Comparison of ENCODE assay signal across 1 cellular context in genomic region chr4:56981795-56982201, GRCh38.
TF ChIP-seq lines count a peak whose summit lies in the region.

No MANE protein-coding gene starts in this region.

TF ChIP-seq in K562, 482 proteins besides CTCF, POLR2A, EP300 and RAD21 (continues in another document):
- no peak for TF ChIP-seq ZNF41 (CRISPR knock-in tag; conservative IDR thresholded peaks at IDR 0.05)
- peak; percentile 19; the same call in 1 of the 2 replicates for TF ChIP-seq TAL1 (IDR thresholded peaks at IDR 0.05)
- no peak for TF ChIP-seq RBM14 (IDR thresholded peaks at IDR 0.05; ENCODE audit: borderline replicate concordance, insufficient read depth, low read depth, low read length)
- TF ChIP-seq HEY1 (CRISPR knock-in tag; IDR thresholded peaks at IDR 0.05; ENCODE audit: borderline replicate concordance) = no peak
- TF ChIP-seq ATF7 (IDR thresholded peaks at IDR 0.05) = peak; percentile 90
- TF ChIP-seq, protein P1, sequence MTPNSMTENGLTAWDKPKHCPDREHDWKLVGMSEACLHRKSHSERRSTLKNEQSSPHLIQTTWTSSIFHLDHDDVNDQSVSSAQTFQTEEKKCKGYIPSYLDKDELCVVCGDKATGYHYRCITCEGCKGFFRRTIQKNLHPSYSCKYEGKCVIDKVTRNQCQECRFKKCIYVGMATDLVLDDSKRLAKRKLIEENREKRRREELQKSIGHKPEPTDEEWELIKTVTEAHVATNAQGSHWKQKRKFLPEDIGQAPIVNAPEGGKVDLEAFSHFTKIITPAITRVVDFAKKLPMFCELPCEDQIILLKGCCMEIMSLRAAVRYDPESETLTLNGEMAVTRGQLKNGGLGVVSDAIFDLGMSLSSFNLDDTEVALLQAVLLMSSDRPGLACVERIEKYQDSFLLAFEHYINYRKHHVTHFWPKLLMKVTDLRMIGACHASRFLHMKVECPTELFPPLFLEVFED (CRISPR knock-in tag; conservative IDR thresholded peaks at IDR 0.05) = no peak
- TF ChIP-seq ARID1B (IDR thresholded peaks at IDR 0.05) = peak; percentile 80
- peak; percentile 92 for TF ChIP-seq MEIS2 (IDR thresholded peaks at IDR 0.05; ENCODE audit: partially characterized antibody)
- TF ChIP-seq, protein P2, sequence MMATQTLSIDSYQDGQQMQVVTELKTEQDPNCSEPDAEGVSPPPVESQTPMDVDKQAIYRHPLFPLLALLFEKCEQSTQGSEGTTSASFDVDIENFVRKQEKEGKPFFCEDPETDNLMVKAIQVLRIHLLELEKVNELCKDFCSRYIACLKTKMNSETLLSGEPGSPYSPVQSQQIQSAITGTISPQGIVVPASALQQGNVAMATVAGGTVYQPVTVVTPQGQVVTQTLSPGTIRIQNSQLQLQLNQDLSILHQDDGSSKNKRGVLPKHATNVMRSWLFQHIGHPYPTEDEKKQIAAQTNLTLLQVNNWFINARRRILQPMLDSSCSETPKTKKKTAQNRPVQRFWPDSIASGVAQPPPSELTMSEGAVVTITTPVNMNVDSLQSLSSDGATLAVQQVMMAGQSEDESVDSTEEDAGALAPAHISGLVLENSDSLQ (IDR thresholded peaks at IDR 0.05) = peak; percentile 91
- peak; percentile 83 for TF ChIP-seq JUN (IDR thresholded peaks at IDR 0.05; ENCODE audit: borderline replicate concordance, low read depth, low read length)
- no peak for TF ChIP-seq JUN (CRISPR knock-in tag; IDR thresholded peaks at IDR 0.05; ENCODE audit: borderline replicate concordance)
- TF ChIP-seq HIVEP1 (CRISPR knock-in tag; IDR thresholded peaks at IDR 0.05) = no peak
- no peak for TF ChIP-seq SRF (CRISPR knock-in tag; IDR thresholded peaks at IDR 0.05)
- TF ChIP-seq HDAC1 (IDR thresholded peaks at IDR 0.05) = peak in 1 of 2 experiments; percentile 53; a peak in 1 of 4 replicates
- peak; percentile 59 to 71 for TF ChIP-seq KDM1A (IDR thresholded peaks at IDR 0.05)
- TF ChIP-seq NFIC (IDR thresholded peaks at IDR 0.05) = no peak
- TF ChIP-seq NBN (IDR thresholded peaks at IDR 0.05; ENCODE audit: low read depth) = peak; percentile 58; the same call in 1 of the 2 replicates
- TF ChIP-seq SMARCA5 (IDR thresholded peaks at IDR 0.05) = no peak
- TF ChIP-seq SMARCE1 (IDR thresholded peaks at IDR 0.05) = peak; percentile 68
- peak; percentile 64 for TF ChIP-seq ETV1 (tag; conservative IDR thresholded peaks at IDR 0.05; ENCODE audit: low read depth)
- TF ChIP-seq ATF1 (CRISPR knock-in tag; IDR thresholded peaks at IDR 0.05) = no peak
- TF ChIP-seq ATF1 (tag; IDR thresholded peaks at IDR 0.05) = 0 out of 2 replicates have a peak, but pooled peaks have one; percentile 26
- TF ChIP-seq ELF1 (tag; IDR thresholded peaks at IDR 0.05) = peak; percentile 52
- TF ChIP-seq, protein P3, sequence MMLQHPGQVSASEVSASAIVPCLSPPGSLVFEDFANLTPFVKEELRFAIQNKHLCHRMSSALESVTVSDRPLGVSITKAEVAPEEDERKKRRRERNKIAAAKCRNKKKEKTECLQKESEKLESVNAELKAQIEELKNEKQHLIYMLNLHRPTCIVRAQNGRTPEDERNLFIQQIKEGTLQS (IDR thresholded peaks at IDR 0.05) = peak; percentile 92
- TF ChIP-seq, protein P3 (CRISPR knock-in tag; conservative IDR thresholded peaks at IDR 0.05) = no peak
- TF ChIP-seq, protein P4, sequence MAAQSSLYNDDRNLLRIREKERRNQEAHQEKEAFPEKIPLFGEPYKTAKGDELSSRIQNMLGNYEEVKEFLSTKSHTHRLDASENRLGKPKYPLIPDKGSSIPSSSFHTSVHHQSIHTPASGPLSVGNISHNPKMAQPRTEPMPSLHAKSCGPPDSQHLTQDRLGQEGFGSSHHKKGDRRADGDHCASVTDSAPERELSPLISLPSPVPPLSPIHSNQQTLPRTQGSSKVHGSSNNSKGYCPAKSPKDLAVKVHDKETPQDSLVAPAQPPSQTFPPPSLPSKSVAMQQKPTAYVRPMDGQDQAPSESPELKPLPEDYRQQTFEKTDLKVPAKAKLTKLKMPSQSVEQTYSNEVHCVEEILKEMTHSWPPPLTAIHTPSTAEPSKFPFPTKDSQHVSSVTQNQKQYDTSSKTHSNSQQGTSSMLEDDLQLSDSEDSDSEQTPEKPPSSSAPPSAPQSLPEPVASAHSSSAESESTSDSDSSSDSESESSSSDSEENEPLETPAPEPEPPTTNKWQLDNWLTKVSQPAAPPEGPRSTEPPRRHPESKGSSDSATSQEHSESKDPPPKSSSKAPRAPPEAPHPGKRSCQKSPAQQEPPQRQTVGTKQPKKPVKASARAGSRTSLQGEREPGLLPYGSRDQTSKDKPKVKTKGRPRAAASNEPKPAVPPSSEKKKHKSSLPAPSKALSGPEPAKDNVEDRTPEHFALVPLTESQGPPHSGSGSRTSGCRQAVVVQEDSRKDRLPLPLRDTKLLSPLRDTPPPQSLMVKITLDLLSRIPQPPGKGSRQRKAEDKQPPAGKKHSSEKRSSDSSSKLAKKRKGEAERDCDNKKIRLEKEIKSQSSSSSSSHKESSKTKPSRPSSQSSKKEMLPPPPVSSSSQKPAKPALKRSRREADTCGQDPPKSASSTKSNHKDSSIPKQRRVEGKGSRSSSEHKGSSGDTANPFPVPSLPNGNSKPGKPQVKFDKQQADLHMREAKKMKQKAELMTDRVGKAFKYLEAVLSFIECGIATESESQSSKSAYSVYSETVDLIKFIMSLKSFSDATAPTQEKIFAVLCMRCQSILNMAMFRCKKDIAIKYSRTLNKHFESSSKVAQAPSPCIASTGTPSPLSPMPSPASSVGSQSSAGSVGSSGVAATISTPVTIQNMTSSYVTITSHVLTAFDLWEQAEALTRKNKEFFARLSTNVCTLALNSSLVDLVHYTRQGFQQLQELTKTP (IDR thresholded peaks at IDR 0.05; ENCODE audit: low read depth in 1 of 2, partially characterized antibody in 2 of 2) = peak in 1 of 2 experiments; percentile 34
- TF ChIP-seq CBFA2T3 (IDR thresholded peaks at IDR 0.05) = peak; percentile 59
- TF ChIP-seq RHOXF2B (CRISPR knock-in tag; conservative IDR thresholded peaks at IDR 0.05) = no peak
- TF ChIP-seq TEAD4 (IDR thresholded peaks at IDR 0.05; ENCODE audit: low read length) = peak; percentile 73
- no peak for TF ChIP-seq TEAD4 (CRISPR knock-in tag; IDR thresholded peaks at IDR 0.05; ENCODE audit: borderline replicate concordance)
- no peak for TF ChIP-seq NFYB (IDR thresholded peaks at IDR 0.05; ENCODE audit: extremely low read depth, insufficient read length)
- TF ChIP-seq DACH1 (IDR thresholded peaks at IDR 0.05; ENCODE audit: partially characterized antibody) = no peak
- peak in 1 of 2 experiments; percentile 45; a peak in 1 of 4 replicates for TF ChIP-seq RCOR1 (IDR thresholded peaks at IDR 0.05; ENCODE audit: borderline replicate concordance in 1 of 2, low read depth in 2 of 2, low read length in 2 of 2)
- peak; percentile 58 for TF ChIP-seq HDAC3 (IDR thresholded peaks at IDR 0.05; ENCODE audit: borderline replicate concordance, partially characterized antibody)
- no peak for TF ChIP-seq KDM4B (IDR thresholded peaks at IDR 0.05; ENCODE audit: borderline replicate concordance in 2 of 2, low read depth in 1 of 2)
- TF ChIP-seq MYBL2 (IDR thresholded peaks at IDR 0.05; ENCODE audit: low read depth) = peak; percentile 74
- no peak for TF ChIP-seq MYBL2 (CRISPR knock-in tag; IDR thresholded peaks at IDR 0.05; ENCODE audit: borderline replicate concordance)
- TF ChIP-seq HNRNPH1 (optimal IDR thresholded peaks at IDR 0.05; ENCODE audit: low read depth, low read length) = no peak
- TF ChIP-seq E2F3 (CRISPR knock-in tag; IDR thresholded peaks at IDR 0.05) = no peak
- 0 out of 2 replicates have a peak, but pooled peaks have one; percentile 12 for TF ChIP-seq MYC (IDR thresholded peaks at IDR 0.05; ENCODE audit: low read depth, low read length)
- no peak for TF ChIP-seq MYC (CRISPR knock-in tag; IDR thresholded peaks at IDR 0.05; ENCODE audit: borderline replicate concordance, low read depth)
- no peak for TF ChIP-seq DMBX1 (CRISPR knock-in tag; IDR thresholded peaks at IDR 0.05; ENCODE audit: borderline replicate concordance)
- 0 out of 4 replicates have a peak, but pooled peaks of 1 of the 2 experiments have one; percentile 27 for TF ChIP-seq TRIM24 (IDR thresholded peaks at IDR 0.05)
- TF ChIP-seq FOSL1 (tag; conservative IDR thresholded peaks at IDR 0.05) = peak; percentile 55
- no peak for TF ChIP-seq ARID3A (IDR thresholded peaks at IDR 0.05; ENCODE audit: borderline replicate concordance, low read depth, low read length)
- peak; percentile 19; the same call in 1 of the 2 replicates for TF ChIP-seq NCOA1 (IDR thresholded peaks at IDR 0.05; ENCODE audit: low read depth)
- TF ChIP-seq NRF1 (conservative IDR thresholded peaks at IDR 0.05 in 1 of 2, IDR thresholded peaks at IDR 0.05 in 1 of 2) = no peak
- TF ChIP-seq TCF3 (CRISPR knock-in tag; IDR thresholded peaks at IDR 0.05) = no peak
- no peak for TF ChIP-seq COPS2 (conservative IDR thresholded peaks at IDR 0.05)
- TF ChIP-seq ZNF589 (CRISPR knock-in tag; IDR thresholded peaks at IDR 0.05; ENCODE audit: low read depth) = no peak
- TF ChIP-seq ZNF830 (CRISPR knock-in tag; IDR thresholded peaks at IDR 0.05) = no peak
- TF ChIP-seq ZNF584 (CRISPR knock-in tag; IDR thresholded peaks at IDR 0.05; ENCODE audit: low read depth) = 0 out of 2 replicates have a peak, but pooled peaks have one; percentile 34
- TF ChIP-seq CHAMP1 (IDR thresholded peaks at IDR 0.05) = peak; percentile 66; the same call in 1 of the 2 replicates
- TF ChIP-seq TEAD1 (CRISPR knock-in tag; IDR thresholded peaks at IDR 0.05) = peak in 1 of 2 experiments; percentile 73; a peak in 2 of 4 replicates
- no peak for TF ChIP-seq CREB1 (IDR thresholded peaks at IDR 0.05)
- TF ChIP-seq CREB1 (CRISPR knock-in tag; IDR thresholded peaks at IDR 0.05) = no peak
- TF ChIP-seq HMBOX1 (IDR thresholded peaks at IDR 0.05) = peak; percentile 93
- TF ChIP-seq, protein P5, sequence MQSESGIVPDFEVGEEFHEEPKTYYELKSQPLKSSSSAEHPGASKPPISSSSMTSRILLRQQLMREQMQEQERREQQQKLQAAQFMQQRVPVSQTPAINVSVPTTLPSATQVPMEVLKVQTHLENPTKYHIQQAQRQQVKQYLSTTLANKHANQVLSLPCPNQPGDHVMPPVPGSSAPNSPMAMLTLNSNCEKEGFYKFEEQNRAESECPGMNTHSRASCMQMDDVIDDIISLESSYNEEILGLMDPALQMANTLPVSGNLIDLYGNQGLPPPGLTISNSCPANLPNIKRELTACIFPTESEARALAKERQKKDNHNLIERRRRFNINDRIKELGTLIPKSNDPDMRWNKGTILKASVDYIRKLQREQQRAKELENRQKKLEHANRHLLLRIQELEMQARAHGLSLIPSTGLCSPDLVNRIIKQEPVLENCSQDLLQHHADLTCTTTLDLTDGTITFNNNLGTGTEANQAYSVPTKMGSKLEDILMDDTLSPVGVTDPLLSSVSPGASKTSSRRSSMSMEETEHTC (IDR thresholded peaks at IDR 0.05) = no peak
